In genomic region chr10:91582063-91582673, GRCh38 we compare ENCODE assay signal across 13 cellular contexts. TPM values are rescaled to one million over a fixed set of nuclear protein-coding genes. Genes with fewer than 3 reads are reported as not detected.
"Had no signal": no experiment of that assay in that cellular context is flagged by ENCODE, and none has a peak within 500 bp of the region (broad histone marks: within the 10 kb centered on the region; RNA-seq: fewer than 3 reads in every experiment).

No MANE protein-coding gene starts in this region.

- H3K27ac ChIP-seq: prostate gland, thyroid gland, uterus had no signal

- DNase-seq: activated CD4-positive, alpha-beta T cell treated with anti-CD3 and anti-CD28 coated beads, Interleukin-2, amount 50 U/mL, for 1 hour; activated naive CD4-positive, alpha-beta T cell treated with anti-CD3 and anti-CD28 coated beads, Interleukin-2, amount 10 ng/mL, durations not matched to agents 7 days and 5 days; activated T-cell treated with anti-CD3 and anti-CD28 coated beads for 4 hours; foreskin melanocyte; kidney glomerular epithelial cell; stimulated activated CD4-positive, alpha-beta T cell treated with anti-CD3 and anti-CD28 coated beads, Interleukin-15, amount 100 ng/mL, for 24 hours; stomach; thyroid gland; uterus had no signal

- H3K27me3 ChIP-seq: stomach, thyroid gland, uterus had no signal

- ATAC-seq: activated T-helper 17 cell treated with anti-CD3 and anti-CD28 coated beads, Interleukin-2, amount 50 U/mL, for 72 hours; natural killer cell treated with Interleukin-12 subunit alpha and Interleukin-12 subunit beta and Interleukin-15 and Interleukin-18, amount 100 ng/mL, for 72 hours had no signal

- H3K4me1 ChIP-seq: prostate gland, thyroid gland, uterus had no signal

- H3K9me3 ChIP-seq: prostate gland, stomach, thyroid gland, uterus had no signal

- H3K4me3 ChIP-seq: prostate gland, stomach, thyroid gland, uterus had no signal

- H3K36me3 ChIP-seq: prostate gland, stomach, thyroid gland, uterus had no signal

RNA-seq across cellular contexts. Expression of gene PPP1R3C, which starts 50.7 kb away (rescaled TPM):
- total RNA-seq: natural killer cell treated with Interleukin-12 subunit alpha and Interleukin-12 subunit beta and Interleukin-15 and Interleukin-18, amount 100 ng/mL, for 72 hours; T-helper 2 cell treated with Interferon-gamma antibody and Interleukin-4, amounts not matched to agents 100 ng/mL and 5 ng/mL, for 36 hours had no signal
